In the genomic region with DNA sequence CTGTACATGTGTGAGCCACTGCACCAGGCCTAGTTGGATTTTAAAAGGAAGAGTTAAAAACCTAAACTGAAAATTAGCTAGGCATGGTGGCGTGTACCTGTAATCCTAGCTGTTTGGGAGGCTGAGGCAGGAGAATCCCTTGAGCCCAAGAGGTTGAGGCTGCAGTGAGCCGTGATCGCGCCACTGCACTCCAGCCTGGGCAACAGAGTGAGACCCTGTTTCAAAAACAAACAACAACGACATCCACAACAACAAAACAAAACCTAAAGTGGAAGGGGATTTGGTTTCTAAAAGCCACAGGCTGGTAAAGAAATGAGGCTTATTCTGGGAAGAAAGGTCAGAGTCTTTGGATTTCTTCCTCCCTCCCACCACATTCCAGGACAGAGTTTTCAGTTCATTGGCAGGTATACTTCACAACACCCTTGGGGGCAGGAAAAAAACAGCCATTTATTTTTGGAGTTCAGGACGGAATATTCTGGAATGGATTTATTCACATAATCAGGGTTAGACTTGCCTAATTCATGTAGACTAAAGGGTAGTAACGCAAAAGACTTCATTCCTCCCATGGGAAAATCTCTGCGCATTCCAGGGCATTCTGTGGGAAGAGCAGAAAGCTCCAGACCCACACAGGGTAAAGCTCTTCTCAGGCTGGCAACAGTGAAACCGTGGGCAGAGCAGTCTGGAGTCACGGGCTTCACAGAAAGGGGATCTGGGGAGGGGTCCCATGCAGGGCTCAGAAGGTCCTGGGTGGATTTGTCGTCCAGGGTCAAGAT, we compare ENCODE assay signal across 12 cellular contexts. TPM values are rescaled to one million over a fixed set of nuclear protein-coding genes. Genes with fewer than 3 reads are reported as not detected.
DNase-seq lines count a peak whose midpoint lies in the region; ATAC-seq and TF ChIP-seq lines count a peak whose summit lies in the region.
"Had no signal": no experiment of that assay in that cellular context is flagged by ENCODE, and none has a peak within 500 bp of the region (broad histone marks: within the 10 kb centered on the region; RNA-seq: fewer than 3 reads in every experiment).

No MANE protein-coding gene starts in this region.

- H3K27me3 ChIP-seq in layer of hippocampus (ENCODE audit: control insufficient read depth, insufficient read depth, low read length) = no peaks in the 10 kb centered on the region
- H3K27me3 ChIP-seq in thoracic aorta (replicated peaks; ENCODE audit: insufficient read depth) = no peaks in the 10 kb centered on the region

- H3K36me3 ChIP-seq in thoracic aorta = no peaks in the 10 kb centered on the region

- no peaks in the 10 kb centered on the region for H3K36me3 Mint-ChIP-seq in T-helper 2 cell treated with Interferon-gamma antibody and Interleukin-4, amounts not matched to agents 5 μg/mL and 100 μg/mL, for 36 hours (ENCODE audit: low read depth)
- no peaks in the 10 kb centered on the region for H3K36me3 Mint-ChIP-seq in brain

- ATAC-seq in thoracic aorta (ENCODE audit: insufficient number of reproducible peaks, low FRiP score, low read depth) (peak; percentile 23), HG02981 (IDR thresholded peaks at IDR 0.05; ENCODE audit: unreplicated experiment) (no peak), HG03108 (IDR thresholded peaks at IDR 0.05; ENCODE audit: unreplicated experiment) (no peak)

- H3K27ac ChIP-seq in layer of hippocampus (ENCODE audit: low read depth, low read length) = peak overlapping the region; percentile 72
- peak overlapping the region; percentile 84 to 93 for H3K27ac ChIP-seq in thoracic aorta

- no peaks in the 10 kb centered on the region for H3K9me3 Mint-ChIP-seq in T-helper 2 cell treated with Interferon-gamma antibody and Interleukin-4, amounts not matched to agents 5 μg/mL and 100 μg/mL, for 36 hours
- H3K9me3 Mint-ChIP-seq in brain = peaks cover 0 to 2% (median 0%) of the 10 kb centered on the region in 5 experiments
- H3K9me3 Mint-ChIP-seq: central memory CD8-positive, alpha-beta T cell had no signal

- peak overlapping the region; percentile 93 for H3K27ac Mint-ChIP-seq in T-helper 2 cell treated with Interferon-gamma antibody and Interleukin-4, amounts not matched to agents 5 μg/mL and 100 μg/mL, for 36 hours
- H3K27ac Mint-ChIP-seq in brain = peak overlapping the region in 4 of 5 experiments; percentile 62 to 87 (median 84)

- H3K4me1 Mint-ChIP-seq in T-helper 2 cell treated with Interferon-gamma antibody and Interleukin-4, amounts not matched to agents 5 μg/mL and 100 μg/mL, for 36 hours (ENCODE audit: low read depth) = peaks cover 17% of the 10 kb centered on the region
- H3K4me1 Mint-ChIP-seq in brain = peaks cover 10% of the 10 kb centered on the region
- H3K4me1 Mint-ChIP-seq: central memory CD8-positive, alpha-beta T cell had no signal

- no peak for TF ChIP-seq CTCF in brain (conservative IDR thresholded peaks at IDR 0.05)
- TF ChIP-seq CTCF in thoracic aorta (IDR thresholded peaks at IDR 0.05) = no peak

- H3K4me1 ChIP-seq in thoracic aorta (ENCODE audit: control insufficient read depth in 1 of 2, low read depth in 2 of 2) = peaks cover 14 to 17% of the 10 kb centered on the region in 2 donors

- no peaks in the 10 kb centered on the region for H3K27me3 Mint-ChIP-seq in T-helper 2 cell treated with Interferon-gamma antibody and Interleukin-4, amounts not matched to agents 5 μg/mL and 100 μg/mL, for 36 hours (ENCODE audit: low read depth)
- H3K27me3 Mint-ChIP-seq in brain = peaks cover 5% of the 10 kb centered on the region
- H3K27me3 Mint-ChIP-seq: central memory CD8-positive, alpha-beta T cell had no signal

- peak overlapping the region; percentile 85 for H3K4me3 Mint-ChIP-seq in T-helper 2 cell treated with Interferon-gamma antibody and Interleukin-4, amounts not matched to agents 5 μg/mL and 100 μg/mL, for 36 hours
- peak overlapping the region in 2 of 5 experiments; percentile 35 to 49 for H3K4me3 Mint-ChIP-seq in brain
- H3K4me3 Mint-ChIP-seq: central memory CD8-positive, alpha-beta T cell had no signal

- peak overlapping the region; percentile 59 for H3K4me3 ChIP-seq in thoracic aorta

- DNase-seq in T-helper 2 cell treated with Interferon-gamma antibody and Interleukin-4, amounts not matched to agents 5 μg/mL and 100 μg/mL, for 36 hours (ENCODE audit: low spot score) = no peak
- DNase-seq in T-helper 2 cell (no peak), thoracic aorta (ENCODE audit: low spot score) (no peak), NCI-H1092 (lab: John Stamatoyannopoulos, UW) (no peak)
- DNase-seq: activated CD4-positive, CD25-positive, alpha-beta regulatory T cell treated with anti-CD3 and anti-CD28 coated beads, Interleukin-2, amount 50 U/mL, for 72 hours had no signal

- no peaks in the 10 kb centered on the region for H3K9me3 ChIP-seq in thoracic aorta

RNA-seq across cellular contexts. Expression of gene TEX44, which starts 34.9 kb away (rescaled TPM):
- not detected for polyA plus RNA-seq in brain (ENCODE audit: insufficient read depth, low read depth, low replicate concordance)
- total RNA-seq in thoracic aorta = not detected
- total RNA-seq: A172, pulmonary artery endothelial cell had no signal
